16 cellular contexts compared by ENCODE assay signal in genomic region chr10:102704915-102705314, GRCh38. TPM values are rescaled to one million over a fixed set of nuclear protein-coding genes. Genes with fewer than 3 reads are reported as not detected.
DNase-seq lines count a peak whose midpoint lies in the region; ATAC-seq lines count a peak whose summit lies in the region.
"Had no signal": no experiment of that assay in that cellular context is flagged by ENCODE, and none has a peak within 500 bp of the region (broad histone marks: within the 10 kb centered on the region; RNA-seq: fewer than 3 reads in every experiment).

No MANE protein-coding gene starts in this region.

- peak; percentile 30 for DNase-seq in activated CD4-positive, alpha-beta T cell treated with anti-CD3 and anti-CD28 coated beads for 36 hours
- DNase-seq in activated CD4-positive, alpha-beta T cell treated with anti-CD3 and anti-CD28 coated beads for 1 hour = no peak
- DNase-seq in NCI-H226 (peak; percentile 48), renal cortical epithelial cell (ENCODE audit: low read depth) (peak; percentile 84), LoVo (ENCODE audit: low spot score) (no peak), iPS-NIHi7 (ENCODE audit: extremely low spot score) (no peak)
- DNase-seq in CD8-positive, alpha-beta memory T cell = no peak
- DNase-seq: 8988T; activated CD8-positive, alpha-beta memory T cell treated with anti-CD3 and anti-CD28 coated beads for 24 hours; activated naive CD4-positive, alpha-beta T cell treated with Interleukin-2 at 50 U/mL for 16 hours; cerebellar nuclear complex; left colon; SJCRH30; stimulated activated CD4-positive, alpha-beta T cell treated with anti-CD3 and anti-CD28 coated beads, Interleukin-2, amount 100 ng/mL, for 24 hours had no signal

- no peaks in the 10 kb centered on the region for H3K27me3 Mint-ChIP-seq in activated CD4-positive, alpha-beta T cell treated with anti-CD3 and anti-CD28 coated beads for 36 hours
- H3K27me3 Mint-ChIP-seq in dendritic cell treated with granulocyte-macrophage colony-stimulating factor and Interleukin-4, amounts not matched to agents 40 ng/mL and 50 ng/mL, for 4 days = no peaks in the 10 kb centered on the region
- no peaks in the 10 kb centered on the region for H3K27me3 Mint-ChIP-seq in CD8-positive, alpha-beta memory T cell
- H3K27me3 Mint-ChIP-seq: type B pancreatic cell had no signal

- CTCF ChIA-PET in activated CD4-positive, alpha-beta T cell treated with anti-CD3 and anti-CD28 coated beads for 36 hours (lab: Charles Lee) = interaction anchor here (0.7 to 1.5 kb wide), 2 partner anchors 8 to 48 kb away, joined by 3 to 6 read pairs; partner anchors contain the start of gene ARL3
- CTCF ChIA-PET in CD8-positive, alpha-beta memory T cell (lab: Charles Lee) = interaction anchor here (1.5 kb wide), 1 partner anchor 9 kb away, joined by 6 read pairs; the partner anchor contains the start of genes ARL3 and SFXN2

- H3K9me3 Mint-ChIP-seq in activated CD4-positive, alpha-beta T cell treated with anti-CD3 and anti-CD28 coated beads for 36 hours (ENCODE audit: low read depth) = no peaks in the 10 kb centered on the region
- H3K9me3 Mint-ChIP-seq in dendritic cell treated with granulocyte-macrophage colony-stimulating factor and Interleukin-4, amounts not matched to agents 40 ng/mL and 50 ng/mL, for 4 days = no peaks in the 10 kb centered on the region
- no peaks in the 10 kb centered on the region for H3K9me3 Mint-ChIP-seq in CD8-positive, alpha-beta memory T cell
- H3K9me3 Mint-ChIP-seq: type B pancreatic cell had no signal

- H3K4me1 Mint-ChIP-seq in activated CD4-positive, alpha-beta T cell treated with anti-CD3 and anti-CD28 coated beads for 36 hours = peaks cover 13% of the 10 kb centered on the region
- H3K4me1 Mint-ChIP-seq in dendritic cell treated with granulocyte-macrophage colony-stimulating factor and Interleukin-4, amounts not matched to agents 40 ng/mL and 50 ng/mL, for 4 days (ENCODE audit: low read depth) = peaks cover 24% of the 10 kb centered on the region
- peaks cover 20 to 24% (median 21%) of the 10 kb centered on the region in 3 donors for H3K4me1 Mint-ChIP-seq in CD8-positive, alpha-beta memory T cell

- H3K36me3 Mint-ChIP-seq in activated CD4-positive, alpha-beta T cell treated with anti-CD3 and anti-CD28 coated beads for 36 hours (ENCODE audit: low read depth) = peaks cover 2% of the 10 kb centered on the region
- H3K36me3 Mint-ChIP-seq in dendritic cell treated with granulocyte-macrophage colony-stimulating factor and Interleukin-4, amounts not matched to agents 40 ng/mL and 50 ng/mL, for 4 days (ENCODE audit: low read depth) = peaks cover 10% of the 10 kb centered on the region
- peaks cover 0 to 18% (median 2%) of the 10 kb centered on the region in 3 donors for H3K36me3 Mint-ChIP-seq in CD8-positive, alpha-beta memory T cell

- no peak overlapping the region for H3K4me3 ChIP-seq in CD8-positive, alpha-beta memory T cell (ENCODE audit: low read length)
- H3K4me3 ChIP-seq: SJCRH30 had no signal

- no peak overlapping the region for H3K27ac Mint-ChIP-seq in activated CD4-positive, alpha-beta T cell treated with anti-CD3 and anti-CD28 coated beads for 36 hours
- peak overlapping the region; percentile 71 for H3K27ac Mint-ChIP-seq in dendritic cell treated with granulocyte-macrophage colony-stimulating factor and Interleukin-4, amounts not matched to agents 40 ng/mL and 50 ng/mL, for 4 days
- H3K27ac Mint-ChIP-seq in CD8-positive, alpha-beta memory T cell = peak overlapping the region in 3 of 8 donors; percentile 25 to 88 (median 53)
- H3K27ac Mint-ChIP-seq: type B pancreatic cell had no signal

- no peaks in the 10 kb centered on the region for H3K36me3 ChIP-seq in CD8-positive, alpha-beta memory T cell (ENCODE audit: insufficient read depth, low read length)

- H3K9me3 ChIP-seq in CD8-positive, alpha-beta memory T cell (ENCODE audit: low read length) = no peaks in the 10 kb centered on the region
- H3K9me3 ChIP-seq: SJCRH30 had no signal

- H3K4me1 ChIP-seq in CD8-positive, alpha-beta memory T cell (ENCODE audit: insufficient read depth, low read length) = no peaks in the 10 kb centered on the region

- POLR2A ChIA-PET in activated CD4-positive, alpha-beta T cell treated with anti-CD3 and anti-CD28 coated beads for 36 hours (lab: Charles Lee) = interaction anchor here (0.7 kb wide), 1 partner anchor 45 kb away, joined by 3 read pairs; no protein-coding TSS in a partner anchor
- POLR2A ChIA-PET in CD8-positive, alpha-beta memory T cell (lab: Charles Lee) = no interaction called here

- intact Hi-C loops in activated CD4-positive, alpha-beta T cell treated with anti-CD3 and anti-CD28 coated beads for 36 hours (cut with DNase I, micrococcal nuclease) = no loop called here
- intact Hi-C loops in dendritic cell treated with granulocyte-macrophage colony-stimulating factor and Interleukin-4, amounts not matched to agents 40 ng/mL and 50 ng/mL, for 4 days (cut with micrococcal nuclease) = no loop called here

- no peak overlapping the region for H3K27ac ChIP-seq in CD8-positive, alpha-beta memory T cell (ENCODE audit: low read depth, low read length)
- H3K27ac ChIP-seq: SJCRH30 had no signal

- peak; percentile 66 for ATAC-seq in activated CD4-positive, alpha-beta T cell treated with anti-CD3 and anti-CD28 coated beads for 36 hours
- ATAC-seq: left colon had no signal

- no peaks in the 10 kb centered on the region for H3K27me3 ChIP-seq in CD8-positive, alpha-beta memory T cell (ENCODE audit: insufficient read depth, low read length, poor library complexity, severe bottlenecking)
- H3K27me3 ChIP-seq: SJCRH30 had no signal

- no peak overlapping the region for H3K4me3 Mint-ChIP-seq in activated CD4-positive, alpha-beta T cell treated with anti-CD3 and anti-CD28 coated beads for 36 hours
- peak overlapping the region; percentile 23 for H3K4me3 Mint-ChIP-seq in dendritic cell treated with granulocyte-macrophage colony-stimulating factor and Interleukin-4, amounts not matched to agents 40 ng/mL and 50 ng/mL, for 4 days
- peak overlapping the region in 2 of 7 donors; percentile 50 to 61 for H3K4me3 Mint-ChIP-seq in CD8-positive, alpha-beta memory T cell
- H3K4me3 Mint-ChIP-seq: type B pancreatic cell had no signal

RNA-seq across cellular contexts. Expression of gene ARL3, which starts 9.3 kb away (rescaled TPM):
- total RNA-seq in activated CD4-positive, alpha-beta T cell treated with anti-CD3 and anti-CD28 coated beads for 36 hours = 1 to 10 TPM; 6.4 to 6.9 TPM
- total RNA-seq in renal cortical epithelial cell = 7.8 and 9.7 TPM in 2 replicates
- total RNA-seq in CD8-positive, alpha-beta memory T cell = 1 to 10 TPM; 8.7 TPM
- 5.7 TPM for polyA plus RNA-seq in CD8-positive, alpha-beta memory T cell

RNA-seq across cellular contexts. Expression of gene SFXN2, which starts 9.5 kb away (rescaled TPM):
- total RNA-seq in activated CD4-positive, alpha-beta T cell treated with anti-CD3 and anti-CD28 coated beads for 36 hours = 10 to 100 TPM; 18.2 to 20.7 TPM
- total RNA-seq in renal cortical epithelial cell = 5.1 and 5.6 TPM in 2 replicates
- total RNA-seq in CD8-positive, alpha-beta memory T cell = 10 to 100 TPM; 27.6 to 30.6 TPM
- 10.1 TPM for polyA plus RNA-seq in CD8-positive, alpha-beta memory T cell

RNA-seq across cellular contexts. Expression of gene WBP1L, which starts 38.8 kb away (rescaled TPM):
- 10 to 100 TPM; 14.9 to 16.4 TPM for total RNA-seq in activated CD4-positive, alpha-beta T cell treated with anti-CD3 and anti-CD28 coated beads for 36 hours
- total RNA-seq in renal cortical epithelial cell = 45.0 and 79.7 TPM in 2 replicates
- total RNA-seq in CD8-positive, alpha-beta memory T cell = 10 to 100 TPM; 16.0 to 17.8 TPM
- polyA plus RNA-seq in CD8-positive, alpha-beta memory T cell = 28.5 TPM

Comparison
In these comparisons a context has a peak if more than half of its experiments do, and no peak if none do; other contexts are left out.
1. DNase-seq: peak in activated CD4-positive, alpha-beta T cell treated with anti-CD3 and anti-CD28 coated beads for 36 hours (single experiment), NCI-H226 (single experiment) and renal cortical epithelial cell (single experiment); none in activated CD4-positive, alpha-beta T cell treated with anti-CD3 and anti-CD28 coated beads for 1 hour (single experiment), CD8-positive, alpha-beta memory T cell (0 of 5), LoVo (single experiment) and iPS-NIHi7 (single experiment).